7 cellular contexts compared by ENCODE assay signal in the genomic region with DNA sequence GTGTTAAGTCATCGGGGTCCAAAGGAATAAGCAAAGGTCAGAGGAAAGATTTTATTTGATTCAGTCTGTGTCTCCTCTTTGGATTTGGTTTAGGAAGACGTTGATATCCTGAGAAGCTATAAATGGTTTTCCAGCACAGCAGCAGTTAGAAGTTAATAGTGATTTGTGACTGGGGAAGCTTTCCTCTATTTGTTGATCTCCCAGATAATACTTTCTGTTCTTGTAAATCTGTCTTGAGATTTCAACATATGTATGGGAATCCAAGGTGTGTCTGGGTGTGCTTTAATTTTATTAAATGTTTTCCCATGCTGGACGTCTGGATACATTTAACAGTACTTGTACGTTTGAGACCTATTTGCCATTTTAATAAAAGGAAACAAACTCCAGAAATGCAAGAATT.
"Had no signal": no experiment of that assay in that cellular context is flagged by ENCODE, and none has a peak within 500 bp of the region (broad histone marks: within the 10 kb centered on the region; RNA-seq: fewer than 3 reads in every experiment).

No MANE protein-coding gene starts in this region.

- H3K4me3 ChIP-seq: GM23248 had no signal

- FAIRE-seq: H1, H54, HTR-8/SVneo had no signal

- H3K27ac ChIP-seq: GM23248 had no signal

- H3K9ac ChIP-seq: GM23248 had no signal

- H2AFZ ChIP-seq: GM23248 had no signal

- DNase-seq: GM23248, H9, HCEC 1CT, IMR-90 had no signal
